8 cellular contexts compared by ENCODE assay signal in genomic region chr7:27151341-27151944, GRCh38. TPM values are rescaled to one million over a fixed set of nuclear protein-coding genes. Genes with fewer than 3 reads are reported as not detected.
DNase-seq lines count a peak whose midpoint lies in the region; ATAC-seq and TF ChIP-seq lines count a peak whose summit lies in the region.

No MANE protein-coding gene starts in this region.

- peak overlapping the region in 9 of 10 donors; percentile 16 to 47 (median 30) for H3K4me3 ChIP-seq in heart right ventricle
- peak overlapping the region; percentile 21 for H3K4me3 ChIP-seq in mesodermal cell (ENCODE audit: extremely low read depth, insufficient read depth, low read length, poor library complexity, severe bottlenecking)

- H3K27ac Mint-ChIP-seq in activated naive CD8-positive, alpha-beta T cell treated with anti-CD3 and anti-CD28 coated beads for 36 hours = no peak overlapping the region

- H3K4me3 Mint-ChIP-seq in activated naive CD8-positive, alpha-beta T cell treated with anti-CD3 and anti-CD28 coated beads for 36 hours = peak overlapping the region; percentile 64

- H3K36me3 ChIP-seq in heart right ventricle = peaks cover 0 to 5% (median 0%) of the 10 kb centered on the region in 9 donors
- H3K36me3 ChIP-seq in mesodermal cell (ENCODE audit: control insufficient read depth, insufficient read depth, low read length) = no peaks in the 10 kb centered on the region

- H3K27me3 Mint-ChIP-seq in activated naive CD8-positive, alpha-beta T cell treated with anti-CD3 and anti-CD28 coated beads for 36 hours = peaks cover 100% of the 10 kb centered on the region

- H3K36me3 Mint-ChIP-seq in activated naive CD8-positive, alpha-beta T cell treated with anti-CD3 and anti-CD28 coated beads for 36 hours = peaks cover 2% of the 10 kb centered on the region

- H3K4me1 ChIP-seq in heart right ventricle = peaks cover 0 to 65% (median 37%) of the 10 kb centered on the region in 9 donors
- H3K4me1 ChIP-seq in mesodermal cell (ENCODE audit: control insufficient read depth, insufficient read depth, low read length, poor library complexity, severe bottlenecking) = peaks cover 2% of the 10 kb centered on the region

- intact Hi-C loops in heart right ventricle (cut with DNase I) (loop anchor here in 4 of 10 donors (10.0 kb wide), 4 partner anchors 297 to 1297 kb away; no protein-coding TSS in a partner anchor), left cardiac atrium (cut with DNase I) (no loop called here)

- no peak for ATAC-seq in heart right ventricle
- no peak for ATAC-seq in left cardiac atrium
- ATAC-seq in GM18502 (IDR thresholded peaks at IDR 0.05; ENCODE audit: poor library complexity, unreplicated experiment) = no peak
- no peak for ATAC-seq in HG03342 (IDR thresholded peaks at IDR 0.05; ENCODE audit: unreplicated experiment)

- no peaks in the 10 kb centered on the region for H3K9me3 ChIP-seq in heart right ventricle
- peaks cover 2% of the 10 kb centered on the region for H3K9me3 ChIP-seq in mesodermal cell (ENCODE audit: control insufficient read depth, low read length)

- DNase-seq in heart right ventricle (no peak), left cardiac atrium (no peak), HUDEP-2 (lab: John Stamatoyannopoulos, UW; ENCODE audit: unreplicated experiment in 76 of 76) (no peak), NCI-H1092 treated with DMSO at 0.1 percent for 48 hours (lab: John Stamatoyannopoulos, UW) (no peak)
- DNase-seq in activated naive CD8-positive, alpha-beta T cell treated with anti-CD3 and anti-CD28 coated beads for 36 hours = no peak

- TF ChIP-seq CTCF in heart right ventricle (IDR thresholded peaks at IDR 0.05) = no peak

- peaks cover 68 to 100% (median 100%) of the 10 kb centered on the region in 7 donors for H3K27me3 ChIP-seq in heart right ventricle

- H3K4me1 Mint-ChIP-seq in activated naive CD8-positive, alpha-beta T cell treated with anti-CD3 and anti-CD28 coated beads for 36 hours = peaks cover 36% of the 10 kb centered on the region

- no peaks in the 10 kb centered on the region for H3K9me3 Mint-ChIP-seq in activated naive CD8-positive, alpha-beta T cell treated with anti-CD3 and anti-CD28 coated beads for 36 hours

- no peak overlapping the region for H3K27ac ChIP-seq in heart right ventricle
- H3K27ac ChIP-seq in mesodermal cell (ENCODE audit: low read depth, low read length, severe bottlenecking) = no peak overlapping the region

- WGBS in heart right ventricle, 2 donors = 1 to 6% methylated on average over 27 of the region's 27 CpGs
- 4 to 6% methylated on average over 4 to 16 of the region's 27 CpGs for WGBS in mesodermal cell (ENCODE audit: insufficient coverage in 2 of 2), 2 experiments

RNA-seq across cellular contexts. Expression of gene HOXA3, which starts 0.9 kb away (rescaled TPM):
- 1 to 10 TPM in 1 of 10 donors, under 1 TPM in 7, not detected in 2; 0.11 to 1.5 (median 0.22) TPM for total RNA-seq in heart right ventricle
- polyA plus RNA-seq in heart right ventricle = under 1 TPM; 0.35 to 0.37 TPM
- under 1 TPM; 0.68 to 0.74 TPM for total RNA-seq in left cardiac atrium
- not detected for total RNA-seq in activated naive CD8-positive, alpha-beta T cell treated with anti-CD3 and anti-CD28 coated beads for 36 hours
- polyA plus RNA-seq in mesodermal cell (2013, experiment 1 of 2) = 7.0 TPM
- polyA plus RNA-seq in mesodermal cell (2013, experiment 2 of 2) = 5.9 TPM

RNA-seq across cellular contexts. Expression of gene HOXA6, which starts 3.9 kb away (rescaled TPM):
- total RNA-seq in heart right ventricle (not detected), left cardiac atrium (not detected)
- polyA plus RNA-seq in heart right ventricle = not detected
- total RNA-seq in activated naive CD8-positive, alpha-beta T cell treated with anti-CD3 and anti-CD28 coated beads for 36 hours = not detected
- 4.2 TPM for polyA plus RNA-seq in mesodermal cell (2013, experiment 1 of 2)
- polyA plus RNA-seq in mesodermal cell (2013, experiment 2 of 2) = 2.2 TPM

RNA-seq across cellular contexts. Expression of gene HOXA7, which starts 5.0 kb away (rescaled TPM):
- not detected for total RNA-seq in heart right ventricle
- under 1 TPM in 1 of 2 donors, not detected in 1; 0.04 TPM for polyA plus RNA-seq in heart right ventricle
- total RNA-seq in left cardiac atrium = under 1 TPM; 0.12 to 0.39 TPM
- not detected for total RNA-seq in activated naive CD8-positive, alpha-beta T cell treated with anti-CD3 and anti-CD28 coated beads for 36 hours
- 2.8 TPM for polyA plus RNA-seq in mesodermal cell (2013, experiment 1 of 2)
- 3.2 TPM for polyA plus RNA-seq in mesodermal cell (2013, experiment 2 of 2)

RNA-seq across cellular contexts. Expression of gene HOXA5, which starts 8.0 kb away (rescaled TPM):
- total RNA-seq in heart right ventricle = under 1 TPM in 3 of 10 donors, not detected in 7; 0.21 to 0.95 (median 0.28) TPM
- under 1 TPM in 1 of 2 donors, not detected in 1; 0.09 TPM for polyA plus RNA-seq in heart right ventricle
- under 1 TPM in 1 of 2 donors, not detected in 1; 0.27 TPM for total RNA-seq in left cardiac atrium
- total RNA-seq in activated naive CD8-positive, alpha-beta T cell treated with anti-CD3 and anti-CD28 coated beads for 36 hours = not detected
- polyA plus RNA-seq in mesodermal cell (2013, experiment 1 of 2) = 5.5 TPM
- 4.9 TPM for polyA plus RNA-seq in mesodermal cell (2013, experiment 2 of 2)

RNA-seq across cellular contexts. Expression of gene HOXA9, which starts 13.9 kb away (rescaled TPM):
- total RNA-seq in heart right ventricle (not detected), left cardiac atrium (not detected)
- not detected for polyA plus RNA-seq in heart right ventricle
- total RNA-seq in activated naive CD8-positive, alpha-beta T cell treated with anti-CD3 and anti-CD28 coated beads for 36 hours = not detected
- 11.6 TPM for polyA plus RNA-seq in mesodermal cell (2013, experiment 1 of 2)
- polyA plus RNA-seq in mesodermal cell (2013, experiment 2 of 2) = 11.2 TPM
